ENCODE assay signal across 9 cellular contexts in genomic region chr1:228416217-228416971, GRCh38. TPM values are rescaled to one million over a fixed set of nuclear protein-coding genes. Genes with fewer than 3 reads are reported as not detected.
DNase-seq lines count a peak whose midpoint lies in the region; ATAC-seq and TF ChIP-seq lines count a peak whose summit lies in the region.
"Had no signal": no experiment of that assay in that cellular context is flagged by ENCODE, and none has a peak within 500 bp of the region (broad histone marks: within the 10 kb centered on the region; RNA-seq: fewer than 3 reads in every experiment).

Gene TRIM17 (minus strand): TSS chr1:228416861. CDS start chr1:228415072, 1,789 bp downstream.

- H3K4me1 Mint-ChIP-seq in activated naive CD4-positive, alpha-beta T cell treated with anti-CD3 and anti-CD28 coated beads, Interleukin-2, amount 50 U/mL, for 24 hours: peaks cover 16% of the 10 kb centered on the region

- peaks cover 28% of the 10 kb centered on the region for H3K4me1 ChIP-seq in left ventricle myocardium inferior

- H3K9me3 Mint-ChIP-seq in activated naive CD4-positive, alpha-beta T cell treated with anti-CD3 and anti-CD28 coated beads, Interleukin-2, amount 50 U/mL, for 24 hours: no peaks in the 10 kb centered on the region

- no peak within 1 kb of the TSS for H3K27ac Mint-ChIP-seq in activated naive CD4-positive, alpha-beta T cell treated with anti-CD3 and anti-CD28 coated beads, Interleukin-2, amount 50 U/mL, for 24 hours

- intact Hi-C loops in left ventricle myocardium inferior (cut with micrococcal nuclease): no loop called here
- intact Hi-C loops in sciatic nerve (cut with DNase I): no loop called here

- peak; percentile 55 for ATAC-seq in sciatic nerve
- ATAC-seq in HG03196 (IDR thresholded peaks at IDR 0.05; ENCODE audit: unreplicated experiment): no peak

- no peaks in the 10 kb centered on the region for H3K36me3 Mint-ChIP-seq in activated naive CD4-positive, alpha-beta T cell treated with anti-CD3 and anti-CD28 coated beads, Interleukin-2, amount 50 U/mL, for 24 hours

- H3K36me3 ChIP-seq in left ventricle myocardium inferior: no peaks in the 10 kb centered on the region

- no peak within 1 kb of the TSS for H3K27ac ChIP-seq in left ventricle myocardium inferior (replicated peaks)

- DNase-seq in COLO668 (lab: John Stamatoyannopoulos, UW; ENCODE audit: unreplicated experiment): peak; percentile 22
- peak; percentile 68 for DNase-seq in NCI-H146 (lab: John Stamatoyannopoulos, UW)
- DNase-seq in left ventricle myocardium inferior: no peak
- no peak for DNase-seq in sciatic nerve (ENCODE audit: low spot score)
- no peak for DNase-seq in 8988T
- DNase-seq in NCI-H2081 (lab: John Stamatoyannopoulos, UW): no peak

- TF ChIP-seq CTCF in left ventricle myocardium inferior (IDR thresholded peaks at IDR 0.05; ENCODE audit: borderline replicate concordance): peak; percentile 51

- H3K4me3 Mint-ChIP-seq in activated naive CD4-positive, alpha-beta T cell treated with anti-CD3 and anti-CD28 coated beads, Interleukin-2, amount 50 U/mL, for 24 hours: peak within 1 kb of the TSS; percentile 85

- peak within 1 kb of the TSS; percentile 64 for H3K4me3 ChIP-seq in left ventricle myocardium inferior

- no peaks in the 10 kb centered on the region for H3K9me3 ChIP-seq in left ventricle myocardium inferior (replicated peaks)

- no peaks in the 10 kb centered on the region for H3K27me3 Mint-ChIP-seq in activated naive CD4-positive, alpha-beta T cell treated with anti-CD3 and anti-CD28 coated beads, Interleukin-2, amount 50 U/mL, for 24 hours

- peaks cover 63% of the 10 kb centered on the region for H3K27me3 ChIP-seq in left ventricle myocardium inferior (ENCODE audit: low read depth)

RNA-seq across cellular contexts. Expression of gene TRIM17, which starts in this region (rescaled TPM):
- total RNA-seq in left ventricle myocardium inferior (0.36 TPM), sciatic nerve (1.2 TPM)
- total RNA-seq: glomerular endothelial cell had no signal

Comparison
In these comparisons a context has a peak if more than half of its experiments do, and no peak if none do; other contexts are left out.
1. DNase-seq: peak in COLO668 (single experiment) and NCI-H146 (single experiment); none in left ventricle myocardium inferior (single experiment), sciatic nerve (single experiment), 8988T (single experiment) and NCI-H2081 (0 of 2).